Comparison of ENCODE assay signal across 8 cellular contexts in the genomic region with DNA sequence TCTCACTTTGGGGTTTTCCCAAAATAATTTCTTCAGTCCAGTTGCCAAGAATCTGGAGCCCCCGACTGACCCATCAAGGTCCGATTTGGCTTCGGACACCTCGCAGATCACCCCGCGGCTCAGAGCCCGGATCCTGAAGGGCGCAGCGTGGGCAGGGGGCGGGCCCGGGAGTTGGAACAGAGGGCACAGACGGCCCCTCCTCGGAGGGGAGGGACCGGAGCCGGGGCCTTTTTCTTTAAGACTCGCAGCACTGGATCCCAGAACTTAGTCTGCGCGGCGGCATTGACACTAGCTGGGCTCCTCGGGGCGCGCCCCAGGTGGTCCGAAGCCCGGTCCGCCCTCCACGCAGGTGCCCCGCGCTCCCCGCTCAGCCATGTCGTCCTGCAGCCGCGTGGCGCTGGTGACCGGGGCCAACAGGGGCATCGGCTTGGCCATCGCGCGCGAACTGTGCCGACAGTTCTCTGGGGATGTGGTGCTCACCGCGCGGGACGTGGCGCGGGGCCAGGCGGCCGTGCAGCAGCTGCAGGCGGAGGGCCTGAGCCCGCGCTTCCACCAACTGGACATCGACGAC. TPM values are rescaled to one million over a fixed set of nuclear protein-coding genes. Genes with fewer than 3 reads are reported as not detected.
A peak's percentile ranks its signal among the peaks of the same experiment; 100 is the strongest.
DNase-seq lines count a peak whose midpoint lies in the region; ATAC-seq and TF ChIP-seq lines count a peak whose summit lies in the region.

A gene (plus strand): TSS at position 260 of the 571 bp plus-strand sequence. CDS start 114 bp downstream, at position 374.

- H4K20me1 ChIP-seq in neural cell (ENCODE audit: insufficient read depth): no peaks in the 10 kb centered on the region

- peak within 1 kb of the TSS; percentile 97 for H3K4me3 Mint-ChIP-seq in activated T-helper 17 cell treated with anti-CD3 and anti-CD28 coated beads, Interleukin-2, amount 50 U/mL, for 72 hours
- peak within 1 kb of the TSS; percentile 91 for H3K4me3 Mint-ChIP-seq in type B pancreatic cell

- TF ChIP-seq CTCF in GM10248 (IDR thresholded peaks at IDR 0.05; ENCODE audit: control extremely low read depth, extremely low read depth, low read depth, missing control alignments): no peak
- no peak for TF ChIP-seq CTCF in fibroblast of villous mesenchyme (IDR thresholded peaks at IDR 0.05; ENCODE audit: insufficient read depth, low read depth, low read length)
- no peak for TF ChIP-seq CTCF in neural cell (IDR thresholded peaks at IDR 0.05; ENCODE audit: poor library complexity, severe bottlenecking)
- no peak for TF ChIP-seq CTCF in type B pancreatic cell (conservative IDR thresholded peaks at IDR 0.05)

- ATAC-seq in activated T-helper 17 cell treated with anti-CD3 and anti-CD28 coated beads, Interleukin-2, amount 50 U/mL, for 72 hours (replicated peaks): peak; percentile 66
- ATAC-seq in HG03460 (IDR thresholded peaks at IDR 0.05; ENCODE audit: unreplicated experiment) (no peak), GM19455 (IDR thresholded peaks at IDR 0.05; ENCODE audit: unreplicated experiment) (no peak)

- H3K4me3 ChIP-seq in fibroblast of villous mesenchyme (ENCODE audit: low read depth, low read length) (peak within 1 kb of the TSS; percentile 67), neural cell (ENCODE audit: low read length) (peak within 1 kb of the TSS; percentile 75)

- peaks cover 30% of the 10 kb centered on the region for H3K36me3 Mint-ChIP-seq in activated T-helper 17 cell treated with anti-CD3 and anti-CD28 coated beads, Interleukin-2, amount 50 U/mL, for 72 hours (ENCODE audit: low read depth)
- no peaks in the 10 kb centered on the region for H3K36me3 Mint-ChIP-seq in type B pancreatic cell

- peak within 1 kb of the TSS; percentile 92 for H3K27ac Mint-ChIP-seq in activated T-helper 17 cell treated with anti-CD3 and anti-CD28 coated beads, Interleukin-2, amount 50 U/mL, for 72 hours
- peak within 1 kb of the TSS; percentile 83 for H3K27ac Mint-ChIP-seq in type B pancreatic cell

- no peaks in the 10 kb centered on the region for H3F3A ChIP-seq in neural cell (ENCODE audit: insufficient read depth, low read length, poor library complexity, severe bottlenecking)

- TF ChIP-seq RAD21 in neural cell (conservative IDR thresholded peaks at IDR 0.05): no peak

- no peak within 1 kb of the TSS for H3K27ac ChIP-seq in neural cell (ENCODE audit: low read length)

- peak within 1 kb of the TSS; percentile 33 for H2AFZ ChIP-seq in neural cell (ENCODE audit: low read depth, low read length)

- peaks cover 70% of the 10 kb centered on the region for H3K27me3 ChIP-seq in neural cell (ENCODE audit: insufficient read depth, low read depth, low read length)

- H3K9ac ChIP-seq in neural cell (ENCODE audit: low read length): peak within 1 kb of the TSS; percentile 23

- H3K9me3 ChIP-seq in neural cell (ENCODE audit: low read length): no peaks in the 10 kb centered on the region

- H3K9me2 ChIP-seq in neural cell (ENCODE audit: insufficient read depth, low read length): no peaks in the 10 kb centered on the region

- no peaks in the 10 kb centered on the region for H3K79me2 ChIP-seq in neural cell (replicated peaks; ENCODE audit: insufficient read depth, low read length)

- H3K9me3 Mint-ChIP-seq in activated T-helper 17 cell treated with anti-CD3 and anti-CD28 coated beads, Interleukin-2, amount 50 U/mL, for 72 hours: no peaks in the 10 kb centered on the region
- no peaks in the 10 kb centered on the region for H3K9me3 Mint-ChIP-seq in type B pancreatic cell

- H3K27me3 Mint-ChIP-seq in activated T-helper 17 cell treated with anti-CD3 and anti-CD28 coated beads, Interleukin-2, amount 50 U/mL, for 72 hours: no peaks in the 10 kb centered on the region
- H3K27me3 Mint-ChIP-seq in type B pancreatic cell: peaks cover 48% of the 10 kb centered on the region

- H3K4me1 Mint-ChIP-seq in activated T-helper 17 cell treated with anti-CD3 and anti-CD28 coated beads, Interleukin-2, amount 50 U/mL, for 72 hours: peaks cover 14% of the 10 kb centered on the region
- peaks cover 21% of the 10 kb centered on the region for H3K4me1 Mint-ChIP-seq in type B pancreatic cell (ENCODE audit: unreplicated experiment)

- POLR2A ChIA-PET in GM10248 (lab: Yijun Ruan, JAX): no interaction called here

- peak within 1 kb of the TSS; percentile 82 for H3K4me2 ChIP-seq in neural cell (ENCODE audit: low read length)

- CTCF ChIA-PET in GM10248 (lab: Yijun Ruan, JAX): interaction anchor here (0.8 to 3.3 kb wide), 4 partner anchors 9 to 195 kb away, joined by 3 to 11 read pairs (median 4); a partner anchor contains a TSS

- H3K36me3 ChIP-seq in neural cell (ENCODE audit: insufficient read depth, low read length): no peaks in the 10 kb centered on the region

- TF ChIP-seq EP300 in neural cell (conservative IDR thresholded peaks at IDR 0.05; ENCODE audit: poor library complexity, severe bottlenecking): no peak

- DNase-seq in GM10248 (ENCODE audit: extremely low spot score): peak; percentile 39
- peak; percentile 76 for DNase-seq in NCI-H69 (lab: John Stamatoyannopoulos, UW)
- peak; percentile 35 for DNase-seq in fibroblast of villous mesenchyme (ENCODE audit: low read depth)
- no peak for DNase-seq in type B pancreatic cell (ENCODE audit: extremely low spot score, unreplicated experiment)

TF ChIP-seq in neural cell, 6 proteins besides CTCF, POLR2A, EP300 and RAD21:
- TF ChIP-seq, protein P1, sequence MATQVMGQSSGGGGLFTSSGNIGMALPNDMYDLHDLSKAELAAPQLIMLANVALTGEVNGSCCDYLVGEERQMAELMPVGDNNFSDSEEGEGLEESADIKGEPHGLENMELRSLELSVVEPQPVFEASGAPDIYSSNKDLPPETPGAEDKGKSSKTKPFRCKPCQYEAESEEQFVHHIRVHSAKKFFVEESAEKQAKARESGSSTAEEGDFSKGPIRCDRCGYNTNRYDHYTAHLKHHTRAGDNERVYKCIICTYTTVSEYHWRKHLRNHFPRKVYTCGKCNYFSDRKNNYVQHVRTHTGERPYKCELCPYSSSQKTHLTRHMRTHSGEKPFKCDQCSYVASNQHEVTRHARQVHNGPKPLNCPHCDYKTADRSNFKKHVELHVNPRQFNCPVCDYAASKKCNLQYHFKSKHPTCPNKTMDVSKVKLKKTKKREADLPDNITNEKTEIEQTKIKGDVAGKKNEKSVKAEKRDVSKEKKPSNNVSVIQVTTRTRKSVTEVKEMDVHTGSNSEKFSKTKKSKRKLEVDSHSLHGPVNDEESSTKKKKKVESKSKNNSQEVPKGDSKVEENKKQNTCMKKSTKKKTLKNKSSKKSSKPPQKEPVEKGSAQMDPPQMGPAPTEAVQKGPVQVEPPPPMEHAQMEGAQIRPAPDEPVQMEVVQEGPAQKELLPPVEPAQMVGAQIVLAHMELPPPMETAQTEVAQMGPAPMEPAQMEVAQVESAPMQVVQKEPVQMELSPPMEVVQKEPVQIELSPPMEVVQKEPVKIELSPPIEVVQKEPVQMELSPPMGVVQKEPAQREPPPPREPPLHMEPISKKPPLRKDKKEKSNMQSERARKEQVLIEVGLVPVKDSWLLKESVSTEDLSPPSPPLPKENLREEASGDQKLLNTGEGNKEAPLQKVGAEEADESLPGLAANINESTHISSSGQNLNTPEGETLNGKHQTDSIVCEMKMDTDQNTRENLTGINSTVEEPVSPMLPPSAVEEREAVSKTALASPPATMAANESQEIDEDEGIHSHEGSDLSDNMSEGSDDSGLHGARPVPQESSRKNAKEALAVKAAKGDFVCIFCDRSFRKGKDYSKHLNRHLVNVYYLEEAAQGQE (IDR thresholded peaks at IDR 0.05; ENCODE audit: borderline replicate concordance): no peak
- TF ChIP-seq TAF1 (IDR thresholded peaks at IDR 0.05; ENCODE audit: low read depth): no peak
- no peak for TF ChIP-seq EZH2 (IDR thresholded peaks at IDR 0.05; ENCODE audit: borderline replicate concordance, insufficient read depth, low read length, poor library complexity, severe bottlenecking)
- no peak for TF ChIP-seq MXI1 (conservative IDR thresholded peaks at IDR 0.05; ENCODE audit: poor library complexity, severe bottlenecking)

RNA-seq across cellular contexts. Expression of the gene that starts here (rescaled TPM):
- 10 to 100 TPM; 19.7 to 23.2 TPM for total RNA-seq in activated T-helper 17 cell treated with anti-CD3 and anti-CD28 coated beads, Interleukin-2, amount 50 U/mL, for 72 hours
- total RNA-seq in fibroblast of villous mesenchyme (12.1 and 13.2 TPM in 2 replicates), type B pancreatic cell (ENCODE audit: low replicate concordance) (1.0 and 1.6 TPM in 2 replicates)
- polyA plus RNA-seq in neural cell: not detected in 2 replicates
- polyA minus RNA-seq in neural cell: not detected in 2 replicates
